ENCODE assay signal across 17 cellular contexts in genomic region chr12:19576421-19576925, GRCh38.
DNase-seq lines count a peak whose midpoint lies in the region; ATAC-seq and TF ChIP-seq lines count a peak whose summit lies in the region.
"Had no signal": no experiment of that assay in that cellular context is flagged by ENCODE, and none has a peak within 500 bp of the region (broad histone marks: within the 10 kb centered on the region; RNA-seq: fewer than 3 reads in every experiment).

No MANE protein-coding gene starts in this region.

- H3K9me3 ChIP-seq in SK-N-SH (peaks cover 7% of the 10 kb centered on the region; the same call in 1 of the 2 replicates), esophagus muscularis mucosa (no peaks in the 10 kb centered on the region)
- H3K9me3 ChIP-seq: breast epithelium, heart right ventricle, tibial artery had no signal

- TF ChIP-seq RAD21 in SK-N-SH (IDR thresholded peaks at IDR 0.05; ENCODE audit: low read length), result no peak

- 66% methylated on average over 1 of the region's 1 CpG for WGBS in SK-N-SH (ENCODE audit: low lambda C conversion rate)
- WGBS in esophagus muscularis mucosa, result 43% methylated on average over 1 of the region's 1 CpG

- H3K79me2 ChIP-seq in SK-N-SH (ENCODE audit: insufficient read depth), result no peaks in the 10 kb centered on the region

- no peak for TF ChIP-seq CTCF in SK-N-SH (IDR thresholded peaks at IDR 0.05)
- TF ChIP-seq CTCF in esophagus muscularis mucosa (IDR thresholded peaks at IDR 0.05), result no peak
- TF ChIP-seq CTCF in GM13976 (IDR thresholded peaks at IDR 0.05; ENCODE audit: borderline replicate concordance, control extremely low read depth, extremely low read depth, insufficient read depth, missing control alignments), result no peak

- CTCF ChIA-PET in SK-N-SH (lab: Yijun Ruan, JAX), result no interaction called here

- in situ Hi-C loops in GM13976 (cut with MboI; ENCODE audit: low sequenced_read_pairs, unreplicated experiment), result no loop called here

- H3K27me3 ChIP-seq in SK-N-SH (ENCODE audit: insufficient read depth) (no peaks in the 10 kb centered on the region), esophagus muscularis mucosa (no peaks in the 10 kb centered on the region)
- H3K27me3 ChIP-seq: breast epithelium, heart right ventricle, tibial artery had no signal

- H4K20me1 ChIP-seq in SK-N-SH (ENCODE audit: insufficient read depth), result no peaks in the 10 kb centered on the region

- POLR2A ChIA-PET in SK-N-SH (lab: Yijun Ruan, JAX), result no interaction called here

- H3K36me3 ChIP-seq in SK-N-SH (replicated peaks in 1 of 2; ENCODE audit: control insufficient read depth in 1 of 2, insufficient read depth in 2 of 2, low read length in 1 of 2) (peaks cover 0 to 3% of the 10 kb centered on the region in 2 experiments), esophagus muscularis mucosa (no peaks in the 10 kb centered on the region)
- H3K36me3 ChIP-seq: breast epithelium, heart right ventricle, tibial artery had no signal

- intact Hi-C loops in esophagus muscularis mucosa (cut with DNase I), result no loop called here

- peak overlapping the region; percentile 33; the same call in 1 of the 2 replicates for H2AFZ ChIP-seq in SK-N-SH (ENCODE audit: low read depth)

- no peak for ATAC-seq in GM21786 (IDR thresholded peaks at IDR 0.05; ENCODE audit: unreplicated experiment)
- ATAC-seq: stimulated activated memory B cell treated with anti-CD40 and anti-IgM and Interleukin-4, amounts not matched to agents 10 μg/mL and 1 μg/mL and 100 μg/mL, for 72 hours had no signal

- no peak overlapping the region for H3K4me3 ChIP-seq in SK-N-SH (ENCODE audit: low read depth in 2 of 2, low read length in 1 of 2)
- no peak overlapping the region for H3K4me3 ChIP-seq in esophagus muscularis mucosa
- H3K4me3 ChIP-seq: breast epithelium, heart right ventricle, tibial artery had no signal

- peaks cover 30 to 42% of the 10 kb centered on the region in 2 experiments for H3K4me1 ChIP-seq in SK-N-SH (ENCODE audit: control insufficient read depth in 1 of 2, insufficient read depth in 2 of 2, low read depth in 1 of 2, low read length in 1 of 2)
- peaks cover 23 to 41% (median 34%) of the 10 kb centered on the region in 4 donors for H3K4me1 ChIP-seq in esophagus muscularis mucosa
- H3K4me1 ChIP-seq: breast epithelium had no signal

- H3K9ac ChIP-seq in SK-N-SH, result peak overlapping the region; percentile 69; the same call in 1 of the 2 replicates

- no peak for TF ChIP-seq EP300 in SK-N-SH (IDR thresholded peaks at IDR 0.05; ENCODE audit: borderline replicate concordance in 1 of 2, low read depth in 1 of 2, low read length in 1 of 2)
- no peak for TF ChIP-seq EP300 in esophagus muscularis mucosa (IDR thresholded peaks at IDR 0.05)

- no peaks in the 10 kb centered on the region for H3K9me2 ChIP-seq in SK-N-SH

- DNase-seq in NCI-H345 (lab: John Stamatoyannopoulos, UW) (peak; percentile 8), NCI-H345 treated with DMSO at 0.1 percent for 48 hours (lab: John Stamatoyannopoulos, UW; ENCODE audit: unreplicated experiment) (no peak), SK-N-SH (no peak), esophagus muscularis mucosa (ENCODE audit: extremely low spot score) (no peak), smooth muscle cell of the brain vasculature (ENCODE audit: low read depth, low spot score) (peak; percentile 45), NCI-H1694 (lab: John Stamatoyannopoulos, UW) (no peak), GM13976 (ENCODE audit: low spot score) (no peak)
- DNase-seq: activated CD4-positive, alpha-beta T cell treated with anti-CD3 and anti-CD28 coated beads, Interleukin-2, amount 50 U/mL, for 4 hours; activated naive CD8-positive, alpha-beta T cell treated with anti-CD3 and anti-CD28 coated beads for 36 hours; activated T-cell treated with anti-CD3 and anti-CD28 coated beads, Interleukin-2, amount 50 U/mL, for 1 hour; nephron progenitor cell had no signal

- H3K4me2 ChIP-seq in SK-N-SH, result peak overlapping the region; percentile 54; the same call in 1 of the 2 replicates

- peak overlapping the region; percentile 98 to 99 for H3K27ac ChIP-seq in SK-N-SH (ENCODE audit: low read depth in 2 of 2, low read length in 1 of 2)
- peak overlapping the region in 3 of 4 donors; percentile 42 to 54 (median 47) for H3K27ac ChIP-seq in esophagus muscularis mucosa (replicated peaks in 1 of 4)
- H3K27ac ChIP-seq: breast epithelium, C4-2B had no signal

- TF ChIP-seq POLR2A in esophagus muscularis mucosa (IDR thresholded peaks at IDR 0.05; ENCODE audit: low read depth), result no peak

- peaks cover 32% of the 10 kb centered on the region for H3F3A ChIP-seq in SK-N-SH (replicated peaks; ENCODE audit: insufficient read depth)

TF ChIP-seq in SK-N-SH, 30 proteins besides CTCF, POLR2A, EP300 and RAD21:
- no peak for TF ChIP-seq SMC3 (IDR thresholded peaks at IDR 0.05; ENCODE audit: low read depth, low read length)
- no peak for TF ChIP-seq REST (IDR thresholded peaks at IDR 0.05; ENCODE audit: low read depth, low read length)
- TF ChIP-seq FOXJ3 (CRISPR knock-in tag; IDR thresholded peaks at IDR 0.05), result no peak
- no peak for TF ChIP-seq USF1 (IDR thresholded peaks at IDR 0.05; ENCODE audit: borderline replicate concordance, low read depth)
- TF ChIP-seq FOXM1 (IDR thresholded peaks at IDR 0.05; ENCODE audit: low read depth), result no peak
- TF ChIP-seq TEAD4 (IDR thresholded peaks at IDR 0.05; ENCODE audit: borderline replicate concordance, insufficient read depth), result no peak
- no peak for TF ChIP-seq YY1 (IDR thresholded peaks at IDR 0.05; ENCODE audit: low read depth)
- 0 out of 2 replicates have a peak, but pooled peaks have one; percentile 2 for TF ChIP-seq PBX3 (IDR thresholded peaks at IDR 0.05)
- no peak for TF ChIP-seq ELF1 (IDR thresholded peaks at IDR 0.05)

Comparison
In these comparisons a context has a peak if more than half of its experiments do, and no peak if none do; other contexts are left out.
1. DNase-seq: peak in NCI-H345 (single experiment) and smooth muscle cell of the brain vasculature (single experiment); none in NCI-H345 treated with DMSO at 0.1 percent for 48 hours (single experiment), SK-N-SH (single experiment), esophagus muscularis mucosa (single experiment), NCI-H1694 (single experiment) and GM13976 (single experiment).